ENCODE assay signal across 25 cellular contexts in the genomic region with DNA sequence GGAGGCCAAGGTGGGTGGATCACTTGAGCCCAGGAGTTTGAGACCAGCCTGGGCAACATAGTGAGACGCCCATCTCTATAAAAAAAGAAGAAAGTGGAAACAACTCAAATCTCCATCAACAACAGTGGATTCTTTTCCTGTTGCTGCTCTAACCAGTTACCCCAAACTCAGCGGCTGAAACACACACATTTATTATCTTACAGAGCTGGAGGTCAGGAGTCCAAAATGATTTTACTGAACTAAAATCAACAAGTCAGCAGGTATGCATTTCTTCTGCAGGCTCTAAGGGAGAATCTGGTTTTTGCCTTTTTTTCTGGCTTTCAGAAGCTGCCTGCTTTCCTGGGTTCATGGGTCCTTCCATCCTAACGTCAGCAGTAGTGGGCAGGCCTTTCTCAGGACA. TPM values are rescaled to one million over a fixed set of nuclear protein-coding genes. Genes with fewer than 3 reads are reported as not detected.
DNase-seq lines count a peak whose midpoint lies in the region; ATAC-seq, FAIRE-seq and TF ChIP-seq lines count a peak whose summit lies in the region.
"Had no signal": no experiment of that assay in that cellular context is flagged by ENCODE, and none has a peak within 500 bp of the region (broad histone marks: within the 10 kb centered on the region; RNA-seq: fewer than 3 reads in every experiment).

No MANE protein-coding gene starts in this region.

- no peaks in the 10 kb centered on the region for H4K20me1 ChIP-seq in OCI-LY1 (ENCODE audit: insufficient read depth, low read length)

- TF ChIP-seq CTCF in HEK293 (tag by site-specific recombination; IDR thresholded peaks at IDR 0.05) = no peak
- no peak for TF ChIP-seq CTCF in OCI-LY1 (IDR thresholded peaks at IDR 0.05; ENCODE audit: low read length)
- no peak for TF ChIP-seq CTCF in omental fat pad (IDR thresholded peaks at IDR 0.05)

- H2AFZ ChIP-seq in OCI-LY1 (ENCODE audit: low read length) = no peak overlapping the region

- H3K36me3 ChIP-seq in HEK293 (ENCODE audit: control insufficient read depth in 2 of 2, insufficient read depth in 1 of 2, low read length in 2 of 2) (no peaks in the 10 kb centered on the region), OCI-LY1 (ENCODE audit: insufficient read depth, low read length) (no peaks in the 10 kb centered on the region; the same call in 1 of the 2 replicates), small intestine (ENCODE audit: control insufficient read depth in 2 of 2, insufficient read depth in 2 of 2, low read length in 2 of 2) (no peaks in the 10 kb centered on the region)
- H3K36me3 ChIP-seq: HAP-1 had no signal

- POLR2A ChIA-PET in HEK293 (lab: Yijun Ruan, JAX) = interaction anchor here (0.7 kb wide), 1 partner anchor 11 kb away, joined by 4 read pairs; a partner anchor contains a TSS

- ATAC-seq in left colon = peak; percentile 55
- no peak for ATAC-seq in GM18907 (IDR thresholded peaks at IDR 0.05; ENCODE audit: unreplicated experiment)
- no peak for ATAC-seq in HG03139 (IDR thresholded peaks at IDR 0.05; ENCODE audit: unreplicated experiment)
- no peak for ATAC-seq in omental fat pad (ENCODE audit: low FRiP score)

- no peak overlapping the region for H3K4me2 ChIP-seq in OCI-LY1 (ENCODE audit: low read length)

- 17 to 71% (median 50%) methylated on average over 3 of the region's 3 CpGs for WGBS in small intestine, 3 donors

- no peak for FAIRE-seq in small intestine (lab: Jason Lieb, UNC)
- FAIRE-seq: GM12891, GM18507, H54 had no signal

- H3F3A ChIP-seq in OCI-LY1 (ENCODE audit: insufficient read depth, low read length) = no peaks in the 10 kb centered on the region

- H3K9ac ChIP-seq in OCI-LY1 (ENCODE audit: low read length) = no peak overlapping the region

- intact Hi-C loops in left colon (cut with DNase I, micrococcal nuclease) = loop anchor here in 1 of 2 donors (10.0 kb wide), 1 partner anchor 151 kb away; no protein-coding TSS in a partner anchor

- H3K9me3 ChIP-seq in HEK293 (ENCODE audit: control insufficient read depth, insufficient read depth, low read depth, low read length) = no peaks in the 10 kb centered on the region
- H3K9me3 ChIP-seq in OCI-LY1 (ENCODE audit: low read length) = no peaks in the 10 kb centered on the region
- H3K9me3 ChIP-seq in small intestine (ENCODE audit: control insufficient read depth, low read depth) = no peaks in the 10 kb centered on the region
- H3K9me3 ChIP-seq: HAP-1 had no signal

- H3K4me3 ChIP-seq in HEK293 (ENCODE audit: low read depth, low read length) (no peak overlapping the region), OCI-LY1 (ENCODE audit: low read depth, low read length, poor library complexity, severe bottlenecking) (no peak overlapping the region), small intestine (ENCODE audit: low read depth in 1 of 2, low read length in 2 of 2) (no peak overlapping the region)
- H3K4me3 ChIP-seq: HAP-1 had no signal

- DNase-seq in left colon = no peak
- DNase-seq in small intestine = peak; percentile 68
- DNase-seq in NCI-H1694 treated with DMSO at 0.1 percent for 48 hours (lab: John Stamatoyannopoulos, UW) = no peak
- no peak for DNase-seq in omental fat pad (ENCODE audit: low spot score)
- DNase-seq: C1 segment of cervical spinal cord; Calu3; CD4-positive, alpha-beta memory T cell; COR-L47; DMS53; DMS79 treated with DMSO at 0.1 percent for 48 hours; GF-D8; GOT3 had no signal

- H3K4me1 ChIP-seq in HEK293 (ENCODE audit: control insufficient read depth, insufficient read depth, low read length) (no peaks in the 10 kb centered on the region), OCI-LY1 (ENCODE audit: insufficient read depth, low read length, severe bottlenecking) (peaks cover 18% of the 10 kb centered on the region), small intestine (ENCODE audit: control insufficient read depth in 2 of 2, insufficient read depth in 1 of 2, low read depth in 1 of 2, low read length in 1 of 2) (no peaks in the 10 kb centered on the region)
- H3K4me1 ChIP-seq: HAP-1 had no signal

- H3K27me3 ChIP-seq in OCI-LY1 (ENCODE audit: insufficient read depth, low read length) = no peaks in the 10 kb centered on the region
- H3K27me3 ChIP-seq in small intestine (ENCODE audit: control insufficient read depth in 2 of 2, insufficient read depth in 2 of 2, low read length in 2 of 2) = no peaks in the 10 kb centered on the region

- no peaks in the 10 kb centered on the region for H3K9me2 ChIP-seq in OCI-LY1 (ENCODE audit: low read depth, low read length)

- no peaks in the 10 kb centered on the region for H3K79me2 ChIP-seq in OCI-LY1 (ENCODE audit: insufficient read depth, low read length)

- H3K27ac ChIP-seq in HEK293 (ENCODE audit: extremely low read depth, low read depth, low read length) (no peak overlapping the region), OCI-LY1 (ENCODE audit: low read depth, low read length, poor library complexity, severe bottlenecking) (peak overlapping the region; percentile 31), small intestine (ENCODE audit: low read depth in 1 of 2, low read length in 1 of 2) (no peak overlapping the region)

- CTCF ChIA-PET in HEK293 (lab: Yijun Ruan, JAX) = interaction anchor here (1.3 kb wide), 1 partner anchor 152 kb away, joined by 4 read pairs; no protein-coding TSS in a partner anchor

TF ChIP-seq in HEK293, 187 proteins besides CTCF, POLR2A, EP300 and RAD21:
- TF ChIP-seq ZNF585B (tag by site-specific recombination; IDR thresholded peaks at IDR 0.05) = peak; percentile 86
- TF ChIP-seq ZNF830 (tag by site-specific recombination; IDR thresholded peaks at IDR 0.05; ENCODE audit: low read depth) = no peak
- no peak for TF ChIP-seq ZNF341 (tag by site-specific recombination; IDR thresholded peaks at IDR 0.05; ENCODE audit: low read depth)
- no peak for TF ChIP-seq ZFP69B (tag by site-specific recombination; IDR thresholded peaks at IDR 0.05)
- no peak for TF ChIP-seq ZNF548 (tag by site-specific recombination; IDR thresholded peaks at IDR 0.05)

RNA-seq across cellular contexts. Expression of a gene that starts 11.7 kb away (rescaled TPM):
- total RNA-seq in left colon (10 to 100 TPM; 10.2 to 10.6 TPM), omental fat pad (10 to 100 TPM in 1 of 4 donors, 1 to 10 TPM in 3; 6.5 to 12.0 (median 8.9) TPM)
- 10 to 100 TPM in 1 of 3 donors, 1 to 10 TPM in 2; 2.9 to 12.3 (median 6.8) TPM for polyA plus RNA-seq in small intestine

RNA-seq across cellular contexts. Expression of a gene that starts 27.1 kb away (rescaled TPM):
- total RNA-seq in left colon (not detected), omental fat pad (not detected)
- polyA plus RNA-seq in small intestine = not detected
- total RNA-seq: A172; A673; CD4-positive, alpha-beta memory T cell; Daoy; G401 had no signal
- polyA plus RNA-seq: BJ; CD4-positive, alpha-beta memory T cell had no signal

RNA-seq across cellular contexts. Expression of a gene that starts 48.1 kb away (rescaled TPM):
- total RNA-seq in left colon (10 to 100 TPM; 21.1 to 25.6 TPM), omental fat pad (10 to 100 TPM; 21.7 to 43.6 (median 28.6) TPM)
- 10 to 100 TPM; 15.4 to 21.7 (median 19.6) TPM for polyA plus RNA-seq in small intestine

RNA-seq across cellular contexts. Expression of a gene that starts 53.1 kb away (rescaled TPM):
- total RNA-seq in left colon (100 to 1,000 TPM; 362 to 388 TPM), omental fat pad (100 to 1,000 TPM; 303 to 410 (median 328) TPM)
- polyA plus RNA-seq in small intestine = 100 to 1,000 TPM; 176 to 381 (median 266) TPM
